In the genomic region with DNA sequence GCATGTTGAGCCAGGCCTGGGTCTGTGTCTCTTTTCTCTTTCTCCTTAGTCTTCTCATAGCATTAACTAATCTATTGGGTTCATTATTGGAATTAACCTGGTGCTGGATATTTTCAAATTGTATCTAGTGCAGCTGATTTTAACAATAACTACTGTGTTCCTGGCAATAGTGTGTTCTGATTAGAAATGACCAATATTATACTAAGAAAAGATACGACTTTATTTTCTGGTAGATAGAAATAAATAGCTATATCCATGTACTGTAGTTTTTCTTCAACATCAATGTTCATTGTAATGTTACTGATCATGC, we compare ENCODE assay signal across 12 cellular contexts. TPM values are rescaled to one million over a fixed set of nuclear protein-coding genes. Genes with fewer than 3 reads are reported as not detected.
A peak's percentile ranks its signal among the peaks of the same experiment; 100 is the strongest.
DNase-seq lines count a peak whose midpoint lies in the region; ATAC-seq and TF ChIP-seq lines count a peak whose summit lies in the region.
"Had no signal": no experiment of that assay in that cellular context is flagged by ENCODE, and none has a peak within 500 bp of the region (broad histone marks: within the 10 kb centered on the region; RNA-seq: fewer than 3 reads in every experiment).

No MANE protein-coding gene starts in this region.

- H3K9ac ChIP-seq in subcutaneous abdominal adipose tissue (ENCODE audit: low read length in 5 of 5), result peak overlapping the region in 2 of 5 donors; percentile 25 to 91

- CTCF ChIA-PET in activated CD8-positive, alpha-beta T cell treated with anti-CD3 and anti-CD28 coated beads for 36 hours (lab: Charles Lee), result interaction anchor here (0.9 to 6.6 kb wide), 7 partner anchors 9 to 150 kb away, joined by 3 to 55 read pairs (median 4); no protein-coding TSS in a partner anchor
- CTCF ChIA-PET in activated CD8-positive, alpha-beta T cell treated with anti-CD3 and anti-CD28 coated beads, Interleukin-2, amount 10 ng/mL, durations not matched to agents 7 days and 5 days (lab: Charles Lee), result interaction anchor here (0.6 to 6.1 kb wide), 5 partner anchors 8 to 150 kb away, joined by 3 to 28 read pairs (median 4); no protein-coding TSS in a partner anchor

- POLR2A ChIA-PET in activated CD8-positive, alpha-beta T cell treated with anti-CD3 and anti-CD28 coated beads for 36 hours (lab: Charles Lee), result interaction anchor here (1.1 to 2.1 kb wide), 3 partner anchors 9 to 46 kb away, joined by 4 to 11 read pairs (median 5); no protein-coding TSS in a partner anchor
- POLR2A ChIA-PET in activated CD8-positive, alpha-beta T cell treated with anti-CD3 and anti-CD28 coated beads, Interleukin-2, amount 10 ng/mL, durations not matched to agents 7 days and 5 days (lab: Charles Lee), result interaction anchor here (0.9 to 1.6 kb wide), 6 partner anchors 9 to 155 kb away, joined by 3 to 7 read pairs (median 4); partner anchors contain the start of gene NEK9

- peaks cover 23% of the 10 kb centered on the region for H3K4me1 Mint-ChIP-seq in activated CD8-positive, alpha-beta T cell treated with anti-CD3 and anti-CD28 coated beads for 36 hours (ENCODE audit: low read depth)
- H3K4me1 Mint-ChIP-seq in activated CD8-positive, alpha-beta T cell treated with anti-CD3 and anti-CD28 coated beads, Interleukin-2, amount 10 ng/mL, durations not matched to agents 7 days and 5 days (ENCODE audit: low read depth), result peaks cover 28% of the 10 kb centered on the region
- H3K4me1 Mint-ChIP-seq in stimulated activated naive B cell treated with anti-CD40 and anti-IgM and Interleukin-4, amounts not matched to agents 10 μg/mL and 1 μg/mL and 100 μg/mL, for 72 hours, result peaks cover 27 to 47% of the 10 kb centered on the region in 2 donors

- H3K4me3 ChIP-seq in mononuclear cell (ENCODE audit: low read length), result peak overlapping the region; percentile 82
- peak overlapping the region; percentile 98 to 100 (median 99) for H3K4me3 ChIP-seq in subcutaneous abdominal adipose tissue (ENCODE audit: low read depth in 1 of 5, low read length in 5 of 5)
- H3K4me3 ChIP-seq: HAP-1 had no signal

- H3K9me3 ChIP-seq in mononuclear cell (ENCODE audit: low read depth, low read length) (no peaks in the 10 kb centered on the region), subcutaneous abdominal adipose tissue (ENCODE audit: control insufficient read depth in 5 of 5, low read length in 5 of 5) (no peaks in the 10 kb centered on the region)
- H3K9me3 ChIP-seq: HAP-1 had no signal

- H3K36me3 ChIP-seq in subcutaneous abdominal adipose tissue (ENCODE audit: control insufficient read depth in 5 of 5, insufficient read depth in 5 of 5, low read length in 5 of 5), result peaks cover 3 to 29% (median 28%) of the 10 kb centered on the region in 5 donors
- H3K36me3 ChIP-seq: HAP-1 had no signal

- H3K27ac Mint-ChIP-seq in activated CD8-positive, alpha-beta T cell treated with anti-CD3 and anti-CD28 coated beads for 36 hours, result no peak overlapping the region
- H3K27ac Mint-ChIP-seq in activated CD8-positive, alpha-beta T cell treated with anti-CD3 and anti-CD28 coated beads, Interleukin-2, amount 10 ng/mL, durations not matched to agents 7 days and 5 days, result no peak overlapping the region
- no peak overlapping the region for H3K27ac Mint-ChIP-seq in stimulated activated naive B cell treated with anti-CD40 and anti-IgM and Interleukin-4, amounts not matched to agents 10 μg/mL and 1 μg/mL and 100 μg/mL, for 72 hours

- peaks cover 75% of the 10 kb centered on the region for H3K4me1 ChIP-seq in mononuclear cell (ENCODE audit: insufficient read depth, low read length)
- peaks cover 7 to 46% (median 27%) of the 10 kb centered on the region in 5 donors for H3K4me1 ChIP-seq in subcutaneous abdominal adipose tissue (ENCODE audit: control insufficient read depth in 5 of 5, insufficient read depth in 5 of 5, low read length in 5 of 5)

- H3K27me3 ChIP-seq in mononuclear cell (ENCODE audit: insufficient read depth, low read length) (no peaks in the 10 kb centered on the region), subcutaneous abdominal adipose tissue (ENCODE audit: control insufficient read depth in 5 of 5, insufficient read depth in 4 of 5, low read length in 5 of 5) (peaks cover 0 to 5% (median 0%) of the 10 kb centered on the region in 5 donors)

- ATAC-seq in activated CD8-positive, alpha-beta T cell treated with anti-CD3 and anti-CD28 coated beads for 36 hours, result no peak
- no peak for ATAC-seq in activated CD8-positive, alpha-beta T cell treated with anti-CD3 and anti-CD28 coated beads, Interleukin-2, amount 10 ng/mL, durations not matched to agents 7 days and 5 days
- no peak for ATAC-seq in stimulated activated naive B cell treated with anti-CD40 and anti-IgM and Interleukin-4, amounts not matched to agents 10 μg/mL and 1 μg/mL and 100 μg/mL, for 72 hours (replicated peaks)
- ATAC-seq in GM21360 (IDR thresholded peaks at IDR 0.05; ENCODE audit: unreplicated experiment) (no peak), GM19463 (IDR thresholded peaks at IDR 0.05; ENCODE audit: unreplicated experiment) (no peak)

- no peak for TF ChIP-seq CTCF in activated CD8-positive, alpha-beta T cell treated with anti-CD3 and anti-CD28 coated beads for 36 hours (IDR thresholded peaks at IDR 0.05)

- H3K27me3 Mint-ChIP-seq in activated CD8-positive, alpha-beta T cell treated with anti-CD3 and anti-CD28 coated beads for 36 hours, result peaks cover 14% of the 10 kb centered on the region
- peaks cover 55% of the 10 kb centered on the region for H3K27me3 Mint-ChIP-seq in activated CD8-positive, alpha-beta T cell treated with anti-CD3 and anti-CD28 coated beads, Interleukin-2, amount 10 ng/mL, durations not matched to agents 7 days and 5 days (ENCODE audit: low read depth)
- H3K27me3 Mint-ChIP-seq in stimulated activated naive B cell treated with anti-CD40 and anti-IgM and Interleukin-4, amounts not matched to agents 10 μg/mL and 1 μg/mL and 100 μg/mL, for 72 hours, result peaks cover 18 to 27% of the 10 kb centered on the region in 2 donors

- no peak overlapping the region for H3K27ac ChIP-seq in subcutaneous abdominal adipose tissue (ENCODE audit: low read depth, low read length)

- no peak for DNase-seq in activated CD8-positive, alpha-beta T cell treated with anti-CD3 and anti-CD28 coated beads for 36 hours
- no peak for DNase-seq in activated CD8-positive, alpha-beta T cell treated with anti-CD3 and anti-CD28 coated beads, Interleukin-2, amount 10 ng/mL, durations not matched to agents 7 days and 5 days
- peak; percentile 51 for DNase-seq in central memory CD4-positive, alpha-beta T cell
- DNase-seq in stimulated activated naive B cell treated with anti-CD40 and anti-IgM and Interleukin-4, amounts not matched to agents 10 μg/mL and 1 μg/mL and 100 μg/mL, for 72 hours, result no peak
- DNase-seq: 8988T; stimulated activated CD4-positive, alpha-beta T cell treated with anti-CD3 and anti-CD28 coated beads, Interleukin-15, amount 100 ng/mL, for 24 hours; T1000 had no signal

- H3K9me3 Mint-ChIP-seq in activated CD8-positive, alpha-beta T cell treated with anti-CD3 and anti-CD28 coated beads for 36 hours, result no peaks in the 10 kb centered on the region
- H3K9me3 Mint-ChIP-seq in activated CD8-positive, alpha-beta T cell treated with anti-CD3 and anti-CD28 coated beads, Interleukin-2, amount 10 ng/mL, durations not matched to agents 7 days and 5 days (ENCODE audit: insufficient read depth), result no peaks in the 10 kb centered on the region
- H3K9me3 Mint-ChIP-seq in stimulated activated naive B cell treated with anti-CD40 and anti-IgM and Interleukin-4, amounts not matched to agents 10 μg/mL and 1 μg/mL and 100 μg/mL, for 72 hours, result no peaks in the 10 kb centered on the region

- H3K36me3 Mint-ChIP-seq in activated CD8-positive, alpha-beta T cell treated with anti-CD3 and anti-CD28 coated beads for 36 hours (ENCODE audit: low read depth), result peaks cover 27% of the 10 kb centered on the region
- H3K36me3 Mint-ChIP-seq in activated CD8-positive, alpha-beta T cell treated with anti-CD3 and anti-CD28 coated beads, Interleukin-2, amount 10 ng/mL, durations not matched to agents 7 days and 5 days (ENCODE audit: low read depth), result peaks cover 6% of the 10 kb centered on the region
- peaks cover 13 to 29% of the 10 kb centered on the region in 2 donors for H3K36me3 Mint-ChIP-seq in stimulated activated naive B cell treated with anti-CD40 and anti-IgM and Interleukin-4, amounts not matched to agents 10 μg/mL and 1 μg/mL and 100 μg/mL, for 72 hours

- peak overlapping the region; percentile 37 for H3K4me3 Mint-ChIP-seq in activated CD8-positive, alpha-beta T cell treated with anti-CD3 and anti-CD28 coated beads for 36 hours
- H3K4me3 Mint-ChIP-seq in activated CD8-positive, alpha-beta T cell treated with anti-CD3 and anti-CD28 coated beads, Interleukin-2, amount 10 ng/mL, durations not matched to agents 7 days and 5 days, result no peak overlapping the region
- H3K4me3 Mint-ChIP-seq in stimulated activated naive B cell treated with anti-CD40 and anti-IgM and Interleukin-4, amounts not matched to agents 10 μg/mL and 1 μg/mL and 100 μg/mL, for 72 hours, result no peak overlapping the region

- intact Hi-C loops in activated CD8-positive, alpha-beta T cell treated with anti-CD3 and anti-CD28 coated beads for 36 hours (cut with micrococcal nuclease), result loop anchor here (5.0 kb wide), 1 partner anchor 34 kb away; no protein-coding TSS in a partner anchor

RNA-seq across cellular contexts. Expression of gene FOS, which starts 3.0 kb away (rescaled TPM):
- total RNA-seq in activated CD8-positive, alpha-beta T cell treated with anti-CD3 and anti-CD28 coated beads for 36 hours, result 10 to 100 TPM; 81.8 to 84.6 TPM
- 100 to 1,000 TPM; 201 to 219 TPM for total RNA-seq in activated CD8-positive, alpha-beta T cell treated with anti-CD3 and anti-CD28 coated beads, Interleukin-2, amount 10 ng/mL, durations not matched to agents 7 days and 5 days
- total RNA-seq in mononuclear cell, result 2,138 TPM
